8 cellular contexts compared by ENCODE assay signal in the genomic region with DNA sequence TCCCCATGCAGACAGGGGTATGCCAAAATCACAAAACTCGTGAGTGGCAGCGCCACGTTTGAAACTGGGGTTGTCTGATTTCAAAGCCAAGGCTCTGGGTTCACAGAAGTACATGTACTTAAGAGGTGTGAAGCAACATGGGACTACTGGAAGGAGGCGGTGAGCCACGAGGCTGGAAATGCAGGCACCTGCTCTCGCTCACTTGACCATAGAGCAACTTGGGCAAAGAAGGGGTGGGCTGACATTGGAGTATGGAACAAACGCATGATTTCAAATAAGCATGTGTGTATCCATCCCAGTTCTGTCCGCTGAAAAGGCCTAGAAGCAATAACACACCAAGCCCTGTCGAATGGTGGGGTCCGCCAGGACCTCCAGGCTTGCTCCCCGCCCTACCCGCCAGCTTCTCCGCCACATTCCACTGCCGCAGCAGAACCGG. TPM values are rescaled to one million over a fixed set of nuclear protein-coding genes. Genes with fewer than 3 reads are reported as not detected.
A peak's percentile ranks its signal among the peaks of the same experiment; 100 is the strongest.
DNase-seq lines count a peak whose midpoint lies in the region; ATAC-seq and TF ChIP-seq lines count a peak whose summit lies in the region.

No MANE protein-coding gene starts in this region.

- peak in 1 of 10 experiments; percentile 10 for DNase-seq in CD4-positive, alpha-beta T cell
- DNase-seq in SKM-1 treated with dmso at 0.1 percent for 144 hours (lab: John Stamatoyannopoulos, UW; ENCODE audit: unreplicated experiment): peak; percentile 31
- DNase-seq in AG20443 (ENCODE audit: low spot score): no peak
- DNase-seq in LoVo (ENCODE audit: low spot score): no peak

- H3K27me3 Mint-ChIP-seq in CD4-positive, alpha-beta T cell: no peaks in the 10 kb centered on the region
- no peaks in the 10 kb centered on the region for H3K27me3 Mint-ChIP-seq in nephron (ENCODE audit: low read depth)

- H3K4me1 Mint-ChIP-seq in CD4-positive, alpha-beta T cell (ENCODE audit: low read depth): peaks cover 48% of the 10 kb centered on the region
- peaks cover 23% of the 10 kb centered on the region for H3K4me1 Mint-ChIP-seq in nephron

- no peaks in the 10 kb centered on the region for H3K9me3 ChIP-seq in CD4-positive, alpha-beta T cell (ENCODE audit: control insufficient read depth, low read length)

- no peaks in the 10 kb centered on the region for H3K27me3 ChIP-seq in CD4-positive, alpha-beta T cell (ENCODE audit: control insufficient read depth, insufficient read depth, low read length)

- peak overlapping the region; percentile 98 for H3K27ac Mint-ChIP-seq in CD4-positive, alpha-beta T cell
- peak overlapping the region; percentile 95 to 99 (median 97) for H3K27ac Mint-ChIP-seq in nephron

- peak overlapping the region; percentile 100 for H3K4me3 Mint-ChIP-seq in CD4-positive, alpha-beta T cell
- H3K4me3 Mint-ChIP-seq in nephron: peak overlapping the region; percentile 97 to 99 (median 98)

- CTCF ChIA-PET in CD4-positive, alpha-beta T cell (lab: Charles Lee): interaction anchor here (0.6 to 1.8 kb wide), 5 partner anchors 38 to 348 kb away, joined by 3 to 5 read pairs (median 4); a partner anchor contains a TSS

- H3K9me3 Mint-ChIP-seq in CD4-positive, alpha-beta T cell: no peaks in the 10 kb centered on the region
- no peaks in the 10 kb centered on the region for H3K9me3 Mint-ChIP-seq in nephron

- no peak for ATAC-seq in CD4-positive, alpha-beta T cell (ENCODE audit: poor library complexity)
- ATAC-seq in GM19043 (IDR thresholded peaks at IDR 0.05; ENCODE audit: low read depth, unreplicated experiment) (peak; percentile 8), HG03175 (IDR thresholded peaks at IDR 0.05; ENCODE audit: unreplicated experiment) (peak; percentile 16), esophagus mucosa (peak; percentile 46)

- POLR2A ChIA-PET in CD4-positive, alpha-beta T cell (lab: Charles Lee): interaction anchor here (0.7 to 2.1 kb wide), 36 partner anchors 9 to 1638 kb away, joined by 3 to 55 read pairs (median 5); a partner anchor contains a TSS

- H3K36me3 Mint-ChIP-seq in CD4-positive, alpha-beta T cell (ENCODE audit: low read depth): peaks cover 33% of the 10 kb centered on the region
- H3K36me3 Mint-ChIP-seq in nephron (ENCODE audit: low read depth): no peaks in the 10 kb centered on the region

- peak overlapping the region; percentile 98 for H3K27ac ChIP-seq in CD4-positive, alpha-beta T cell (ENCODE audit: low read depth, low read length)

- intact Hi-C loops in CD4-positive, alpha-beta T cell (cut with DNase I, micrococcal nuclease): loop anchor here (2.0 to 10.0 kb wide), 7 partner anchors 95 to 1638 kb away; a partner anchor contains a TSS

- TF ChIP-seq CTCF in CD4-positive, alpha-beta T cell (IDR thresholded peaks at IDR 0.05): no peak
- TF ChIP-seq CTCF in nephron (IDR thresholded peaks at IDR 0.05; ENCODE audit: unreplicated experiment in 3 of 3): no peak

RNA-seq across cellular contexts. Expression of a gene that starts 0.6 kb away (rescaled TPM):
- 100 to 1,000 TPM; 128 to 130 TPM for total RNA-seq in CD4-positive, alpha-beta T cell
- 177 TPM for total RNA-seq in esophagus mucosa
